1 cellular context compared by ENCODE assay signal in the genomic region with DNA sequence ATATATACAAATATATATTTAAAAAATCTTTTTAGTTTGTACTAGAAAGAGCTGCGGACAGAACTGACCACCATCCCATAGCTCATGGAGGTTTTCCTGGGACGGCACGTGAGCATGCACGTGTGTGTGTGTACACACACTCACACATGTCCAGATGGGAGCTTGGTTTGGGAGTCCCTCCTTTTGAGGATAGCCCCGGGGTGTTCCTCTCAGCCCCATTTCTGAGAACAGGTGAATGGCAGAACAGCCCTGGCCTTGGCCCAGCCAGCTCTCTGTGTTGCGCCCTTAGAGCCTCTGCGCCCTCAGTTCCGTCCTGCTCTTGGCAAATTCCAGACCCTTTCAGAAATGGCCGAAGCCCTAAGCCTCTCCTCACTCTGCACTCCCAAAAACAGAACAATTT.
TF ChIP-seq lines count a peak whose summit lies in the region.

No MANE protein-coding gene starts in this region.

TF ChIP-seq in GM23338, 12 proteins besides CTCF, POLR2A, EP300 and RAD21 (continued from another document):
- TF ChIP-seq, protein P1, sequence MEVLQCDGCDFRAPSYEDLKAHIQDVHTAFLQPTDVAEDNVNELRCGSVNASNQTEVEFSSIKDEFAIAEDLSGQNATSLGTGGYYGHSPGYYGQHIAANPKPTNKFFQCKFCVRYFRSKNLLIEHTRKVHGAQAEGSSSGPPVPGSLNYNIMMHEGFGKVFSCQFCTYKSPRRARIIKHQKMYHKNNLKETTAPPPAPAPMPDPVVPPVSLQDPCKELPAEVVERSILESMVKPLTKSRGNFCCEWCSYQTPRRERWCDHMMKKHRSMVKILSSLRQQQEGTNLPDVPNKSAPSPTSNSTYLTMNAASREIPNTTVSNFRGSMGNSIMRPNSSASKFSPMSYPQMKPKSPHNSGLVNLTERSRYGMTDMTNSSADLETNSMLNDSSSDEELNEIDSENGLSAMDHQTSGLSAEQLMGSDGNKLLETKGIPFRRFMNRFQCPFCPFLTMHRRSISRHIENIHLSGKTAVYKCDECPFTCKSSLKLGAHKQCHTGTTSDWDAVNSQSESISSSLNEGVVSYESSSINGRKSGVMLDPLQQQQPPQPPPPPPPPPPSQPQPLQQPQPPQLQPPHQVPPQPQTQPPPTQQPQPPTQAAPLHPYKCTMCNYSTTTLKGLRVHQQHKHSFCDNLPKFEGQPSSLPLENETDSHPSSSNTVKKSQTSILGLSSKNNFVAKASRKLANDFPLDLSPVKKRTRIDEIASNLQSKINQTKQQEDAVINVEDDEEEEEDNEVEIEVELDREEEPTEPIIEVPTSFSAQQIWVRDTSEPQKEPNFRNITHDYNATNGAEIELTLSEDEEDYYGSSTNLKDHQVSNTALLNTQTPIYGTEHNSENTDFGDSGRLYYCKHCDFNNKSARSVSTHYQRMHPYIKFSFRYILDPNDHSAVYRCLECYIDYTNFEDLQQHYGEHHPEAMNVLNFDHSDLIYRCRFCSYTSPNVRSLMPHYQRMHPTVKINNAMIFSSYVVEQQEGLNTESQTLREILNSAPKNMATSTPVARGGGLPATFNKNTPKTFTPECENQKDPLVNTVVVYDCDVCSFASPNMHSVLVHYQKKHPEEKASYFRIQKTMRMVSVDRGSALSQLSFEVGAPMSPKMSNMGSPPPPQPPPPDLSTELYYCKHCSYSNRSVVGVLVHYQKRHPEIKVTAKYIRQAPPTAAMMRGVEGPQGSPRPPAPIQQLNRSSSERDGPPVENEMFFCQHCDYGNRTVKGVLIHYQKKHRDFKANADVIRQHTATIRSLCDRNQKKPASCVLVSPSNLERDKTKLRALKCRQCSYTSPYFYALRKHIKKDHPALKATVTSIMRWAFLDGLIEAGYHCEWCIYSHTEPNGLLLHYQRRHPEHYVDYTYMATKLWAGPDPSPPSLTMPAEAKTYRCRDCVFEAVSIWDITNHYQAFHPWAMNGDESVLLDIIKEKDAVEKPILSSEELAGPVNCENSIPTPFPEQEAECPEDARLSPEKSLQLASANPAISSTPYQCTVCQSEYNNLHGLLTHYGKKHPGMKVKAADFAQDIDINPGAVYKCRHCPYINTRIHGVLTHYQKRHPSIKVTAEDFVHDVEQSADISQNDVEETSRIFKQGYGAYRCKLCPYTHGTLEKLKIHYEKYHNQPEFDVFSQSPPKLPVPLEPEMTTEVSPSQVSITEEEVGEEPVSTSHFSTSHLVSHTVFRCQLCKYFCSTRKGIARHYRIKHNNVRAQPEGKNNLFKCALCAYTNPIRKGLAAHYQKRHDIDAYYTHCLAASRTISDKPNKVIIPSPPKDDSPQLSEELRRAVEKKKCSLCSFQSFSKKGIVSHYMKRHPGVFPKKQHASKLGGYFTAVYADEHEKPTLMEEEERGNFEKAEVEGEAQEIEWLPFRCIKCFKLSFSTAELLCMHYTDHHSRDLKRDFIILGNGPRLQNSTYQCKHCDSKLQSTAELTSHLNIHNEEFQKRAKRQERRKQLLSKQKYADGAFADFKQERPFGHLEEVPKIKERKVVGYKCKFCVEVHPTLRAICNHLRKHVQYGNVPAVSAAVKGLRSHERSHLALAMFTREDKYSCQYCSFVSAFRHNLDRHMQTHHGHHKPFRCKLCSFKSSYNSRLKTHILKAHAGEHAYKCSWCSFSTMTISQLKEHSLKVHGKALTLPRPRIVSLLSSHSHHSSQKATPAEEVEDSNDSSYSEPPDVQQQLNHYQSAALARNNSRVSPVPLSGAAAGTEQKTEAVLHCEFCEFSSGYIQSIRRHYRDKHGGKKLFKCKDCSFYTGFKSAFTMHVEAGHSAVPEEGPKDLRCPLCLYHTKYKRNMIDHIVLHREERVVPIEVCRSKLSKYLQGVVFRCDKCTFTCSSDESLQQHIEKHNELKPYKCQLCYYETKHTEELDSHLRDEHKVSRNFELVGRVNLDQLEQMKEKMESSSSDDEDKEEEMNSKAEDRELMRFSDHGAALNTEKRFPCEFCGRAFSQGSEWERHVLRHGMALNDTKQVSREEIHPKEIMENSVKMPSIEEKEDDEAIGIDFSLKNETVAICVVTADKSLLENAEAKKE (CRISPR knock-in tag; IDR thresholded peaks at IDR 0.05): no peak
- no peak for TF ChIP-seq POLR2AphosphoS5 (IDR thresholded peaks at IDR 0.05; ENCODE audit: low read depth)
